8 cellular contexts compared by ENCODE assay signal in the genomic region with DNA sequence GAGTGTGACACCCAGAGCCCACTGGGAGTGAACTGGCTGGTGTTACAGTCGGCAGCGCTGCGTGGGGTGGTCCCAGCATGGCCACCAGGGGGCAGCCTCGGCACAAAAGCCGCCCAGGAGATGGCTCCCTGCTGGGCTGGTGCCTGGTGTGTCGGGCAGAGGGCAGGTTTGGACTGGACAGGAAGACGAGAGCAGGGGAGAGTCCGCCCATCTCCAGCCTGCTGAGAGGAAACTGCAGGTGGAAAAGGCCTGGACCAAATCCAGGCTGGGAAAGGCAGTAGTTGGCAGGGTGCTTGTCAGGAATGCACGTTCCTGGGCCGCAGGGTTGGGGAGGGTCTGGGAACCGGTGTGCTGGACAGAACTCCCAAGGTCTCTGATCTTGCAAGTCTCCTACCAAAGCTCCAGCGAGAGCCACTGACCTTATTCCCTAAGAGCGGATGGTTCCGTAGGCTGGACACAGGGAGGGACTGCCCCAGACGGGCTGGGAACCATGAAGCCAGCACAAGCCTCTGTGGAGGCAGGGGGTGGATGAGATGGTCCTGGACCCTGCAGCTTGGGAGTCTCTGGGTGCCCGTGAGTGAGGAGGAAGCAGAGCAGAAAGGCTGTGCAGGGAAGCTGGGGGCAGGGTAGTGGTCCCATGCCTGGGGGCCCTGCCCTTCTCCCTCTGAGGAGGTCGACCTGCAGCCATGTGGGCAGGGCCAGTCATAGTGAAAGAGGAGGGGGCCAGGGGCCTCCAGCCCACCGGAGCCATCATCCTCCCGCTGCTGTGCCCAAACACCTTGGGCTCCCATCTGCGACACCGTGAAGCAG. TPM values are rescaled to one million over a fixed set of nuclear protein-coding genes. Genes with fewer than 3 reads are reported as not detected.
DNase-seq lines count a peak whose midpoint lies in the region; ATAC-seq and TF ChIP-seq lines count a peak whose summit lies in the region.

No MANE protein-coding gene starts in this region.

- 0 out of 2 replicates have a peak, but pooled peaks cover 4% of the 10 kb centered on the region for H3K27me3 ChIP-seq in OCI-LY1 (ENCODE audit: insufficient read depth, low read length)

- peak; percentile 50 for ATAC-seq in HG02642 (IDR thresholded peaks at IDR 0.05; ENCODE audit: poor library complexity, unreplicated experiment)
- no peak for ATAC-seq in GM21367 (IDR thresholded peaks at IDR 0.05; ENCODE audit: unreplicated experiment)

- no peaks in the 10 kb centered on the region for H3K9me3 ChIP-seq in OCI-LY1 (ENCODE audit: low read length)

- H3K9ac ChIP-seq in OCI-LY1 (ENCODE audit: low read length), result no peak overlapping the region

- H4K20me1 ChIP-seq in OCI-LY1 (ENCODE audit: insufficient read depth, low read length), result no peaks in the 10 kb centered on the region

- peak; percentile 21 for DNase-seq in DMS 273 treated with DMSO at 0.1 percent for 48 hours (lab: John Stamatoyannopoulos, UW)
- DNase-seq in activated CD8-positive, alpha-beta memory T cell treated with anti-CD3 and anti-CD28 coated beads, Interleukin-2, amount 50 U/mL, for 4 hours, result peak; percentile 89
- DNase-seq in epidermal melanocyte (ENCODE audit: insufficient read length, low spot score), result peak; percentile 58
- DNase-seq in myocyte (ENCODE audit: low read depth), result peak; percentile 87
- peak; percentile 69 to 73 for DNase-seq in stimulated activated CD8-positive, alpha-beta memory T cell treated with anti-CD3 and anti-CD28 coated beads, Interleukin-7, amount 100 ng/mL, for 4 hours (ENCODE audit: low read depth in 2 of 2)

- no peaks in the 10 kb centered on the region for H3K36me3 ChIP-seq in OCI-LY1 (ENCODE audit: insufficient read depth, low read length)

- H2AFZ ChIP-seq in OCI-LY1 (ENCODE audit: low read length), result no peak overlapping the region

- no peaks in the 10 kb centered on the region for H3K4me1 ChIP-seq in OCI-LY1 (ENCODE audit: insufficient read depth, low read length, severe bottlenecking)

- H3K9me2 ChIP-seq in OCI-LY1 (ENCODE audit: low read depth, low read length), result no peaks in the 10 kb centered on the region

- no peak overlapping the region for H3K4me3 ChIP-seq in OCI-LY1 (ENCODE audit: low read depth, low read length, poor library complexity, severe bottlenecking)

- no peak overlapping the region for H3K4me2 ChIP-seq in OCI-LY1 (ENCODE audit: low read length)

- H3K27ac ChIP-seq in OCI-LY1 (ENCODE audit: low read depth, low read length, poor library complexity, severe bottlenecking), result no peak overlapping the region

- no peaks in the 10 kb centered on the region for H3F3A ChIP-seq in OCI-LY1 (ENCODE audit: insufficient read depth, low read length)

- H3K79me2 ChIP-seq in OCI-LY1 (ENCODE audit: insufficient read depth, low read length), result no peaks in the 10 kb centered on the region

- peak; percentile 95 for TF ChIP-seq CTCF in OCI-LY1 (IDR thresholded peaks at IDR 0.05; ENCODE audit: low read length)

RNA-seq across cellular contexts. Expression of a gene that starts 1.8 kb away (rescaled TPM):
- total RNA-seq in myocyte, result 150 and 229 TPM in 2 replicates
- 151 TPM for polyA plus RNA-seq in myocyte (2012)

RNA-seq across cellular contexts. Expression of a gene that starts 9.2 kb away (rescaled TPM):
- total RNA-seq in myocyte, result 10.6 and 13.2 TPM in 2 replicates
- 14.0 TPM for polyA plus RNA-seq in myocyte (2012)

RNA-seq across cellular contexts. Expression of a gene that starts 44.5 kb away (rescaled TPM):
- 12.9 and 15.9 TPM in 2 replicates for total RNA-seq in myocyte
- 14.0 TPM for polyA plus RNA-seq in myocyte (2012)

RNA-seq across cellular contexts. Expression of a gene that starts 51.7 kb away (rescaled TPM):
- 0.10 TPM in 1 of 2 replicates, not detected in the other for total RNA-seq in myocyte
- polyA plus RNA-seq in myocyte (2012), result 0.19 TPM

Comparison
In these comparisons a context has a peak if more than half of its experiments do, and no peak if none do; other contexts are left out.
1. DNase-seq: peak in every context shown above with its lines; median percentile 89 in activated CD8-positive, alpha-beta memory T cell treated with anti-CD3 and anti-CD28 coated beads, Interleukin-2, amount 50 U/mL, for 4 hours; 87 in myocyte; 71 in stimulated activated CD8-positive, alpha-beta memory T cell treated with anti-CD3 and anti-CD28 coated beads, Interleukin-7, amount 100 ng/mL, for 4 hours; 58 in epidermal melanocyte; 21 in DMS 273 treated with DMSO at 0.1 percent for 48 hours.